8 cellular contexts compared by ENCODE assay signal in the genomic region with DNA sequence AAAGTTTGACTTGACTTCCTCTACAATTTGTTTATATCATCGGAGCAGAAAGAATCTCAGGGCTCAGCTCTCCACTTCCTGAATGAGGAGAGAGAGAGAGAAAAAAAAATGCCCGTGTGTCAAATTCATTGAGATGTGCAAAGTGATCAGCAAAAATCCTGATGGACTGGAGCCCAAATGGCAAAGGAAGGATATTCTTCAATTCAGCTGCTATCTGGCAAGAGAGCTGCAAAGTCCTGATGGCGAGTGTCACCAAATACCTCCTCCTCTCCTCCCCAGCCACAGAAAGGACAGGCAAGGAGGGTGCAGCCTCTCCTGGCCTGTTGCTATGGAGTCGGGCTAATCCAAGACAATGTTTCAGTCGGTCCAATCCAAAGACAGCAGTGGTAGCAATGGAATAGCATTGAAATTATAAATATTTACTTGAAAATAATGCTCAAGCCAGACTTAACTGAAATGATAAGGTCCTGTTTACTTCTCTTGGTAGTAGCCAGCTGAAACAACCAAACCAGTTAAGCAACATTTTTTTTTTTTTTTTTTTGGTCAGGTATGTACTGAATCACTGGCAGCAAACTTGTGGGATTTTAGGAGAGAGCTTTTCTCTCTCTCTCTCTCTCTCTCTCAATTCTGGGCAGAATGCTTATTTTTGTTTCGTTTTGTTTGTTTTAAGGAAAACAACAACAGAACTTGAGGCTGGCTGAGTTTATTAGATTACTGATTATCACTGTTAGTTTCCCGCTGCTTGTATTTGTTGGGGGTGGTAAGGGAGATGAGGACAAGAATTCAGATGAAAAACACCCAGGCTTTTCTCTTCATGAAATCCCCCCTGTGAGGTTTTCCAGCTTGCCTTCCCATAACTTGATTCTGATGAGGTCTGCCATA.
DNase-seq lines count a peak whose midpoint lies in the region; ATAC-seq, FAIRE-seq and TF ChIP-seq lines count a peak whose summit lies in the region.

No MANE protein-coding gene starts in this region.

- H2BK5ac ChIP-seq in IMR-90 (ENCODE audit: low read depth, low read length, poor library complexity, severe bottlenecking) = peak overlapping the region; percentile 84

- peak overlapping the region; percentile 98 for H2BK20ac ChIP-seq in IMR-90 (ENCODE audit: low read depth, low read length)

- no peaks in the 10 kb centered on the region for H3K36me3 Mint-ChIP-seq in CD8-positive, alpha-beta T cell

- ATAC-seq in CD8-positive, alpha-beta T cell = no peak
- peak; percentile 83 for ATAC-seq in IMR-90 (ENCODE audit: low read depth)
- ATAC-seq in GM21576 (IDR thresholded peaks at IDR 0.05; ENCODE audit: unreplicated experiment) = no peak
- ATAC-seq in HG02981 (IDR thresholded peaks at IDR 0.05; ENCODE audit: unreplicated experiment) = no peak

- H3K27ac ChIP-seq in CD8-positive, alpha-beta T cell (ENCODE audit: low read depth, low read length) = peak overlapping the region; percentile 2
- H3K27ac ChIP-seq in IMR-90 (ENCODE audit: insufficient read depth, low read length) (peak overlapping the region; percentile 87), neutrophil (peak overlapping the region; percentile 70)

- no peaks in the 10 kb centered on the region for H3K9me3 ChIP-seq in CD8-positive, alpha-beta T cell (ENCODE audit: low read length)
- no peaks in the 10 kb centered on the region for H3K9me3 ChIP-seq in IMR-90 (ENCODE audit: control insufficient read depth, insufficient read depth, low read length)
- H3K9me3 ChIP-seq in neutrophil = no peaks in the 10 kb centered on the region

- TF ChIP-seq RAD21 in IMR-90 (IDR thresholded peaks at IDR 0.05; ENCODE audit: low read length) = no peak

- peak overlapping the region; percentile 70 for H2AK5ac ChIP-seq in IMR-90 (ENCODE audit: low read depth, low read length)

- H3K18ac ChIP-seq in IMR-90 (ENCODE audit: low read depth, low read length) = peak overlapping the region; percentile 92

- TF ChIP-seq CTCF in CD8-positive, alpha-beta T cell (IDR thresholded peaks at IDR 0.05) = no peak
- TF ChIP-seq CTCF in IMR-90 (conservative IDR thresholded peaks at IDR 0.05; ENCODE audit: low read depth, low read length) (no peak), neutrophil (IDR thresholded peaks at IDR 0.05) (no peak)

- peak overlapping the region; percentile 85 for H3K14ac ChIP-seq in IMR-90 (replicated peaks; ENCODE audit: low read depth, low read length)

- H3K27me3 Mint-ChIP-seq in CD8-positive, alpha-beta T cell (ENCODE audit: low read depth) = no peaks in the 10 kb centered on the region

- peak overlapping the region; percentile 12 for H3K4me3 ChIP-seq in CD8-positive, alpha-beta T cell (ENCODE audit: low read depth, low read length)
- H3K4me3 ChIP-seq in IMR-90 (ENCODE audit: insufficient read depth, low read depth, low read length) (peak overlapping the region; percentile 8; the same call in 1 of the 2 replicates), neutrophil (ENCODE audit: low read depth in 1 of 2, low read length in 1 of 2) (peak overlapping the region in 1 of 2 experiments; percentile 12)

- H3K27ac Mint-ChIP-seq in CD8-positive, alpha-beta T cell = peak overlapping the region; percentile 94

- dilution Hi-C loops in IMR-90 (cut with HindIII; ENCODE audit: low sequenced_read_pairs, unreplicated experiment) = no loop called here

- POLR2A ChIA-PET in CD8-positive, alpha-beta T cell (lab: Charles Lee) = interaction anchor here (0.7 to 4.1 kb wide), 14 partner anchors 9 to 256 kb away, joined by 3 to 16 read pairs (median 4); no protein-coding TSS in a partner anchor
- POLR2A ChIA-PET in IMR-90 (lab: Charles Lee; ENCODE audit: unreplicated experiment) = no interaction called here

- H3K23ac ChIP-seq in IMR-90 (ENCODE audit: low read depth, low read length) = peak overlapping the region; percentile 97

- no peaks in the 10 kb centered on the region for H3K9me3 Mint-ChIP-seq in CD8-positive, alpha-beta T cell

- H3K27me3 ChIP-seq in CD8-positive, alpha-beta T cell (ENCODE audit: insufficient read depth, low read length) = no peaks in the 10 kb centered on the region
- H3K27me3 ChIP-seq in IMR-90 (ENCODE audit: control insufficient read depth, insufficient read depth, low read length) (no peaks in the 10 kb centered on the region), neutrophil (no peaks in the 10 kb centered on the region)

- no peak for DNase-seq in CD8-positive, alpha-beta T cell
- peak; percentile 77 for DNase-seq in IMR-90
- DNase-seq in fibroblast of peridontal ligament (ENCODE audit: extremely low read depth) = peak; percentile 72
- DNase-seq in activated CD4-positive, alpha-beta T cell treated with anti-CD3 and anti-CD28 coated beads, Interleukin-2, amount 50 U/mL, for 1 hour = no peak

- peak overlapping the region; percentile 84 for H2AFZ ChIP-seq in IMR-90 (replicated peaks; ENCODE audit: low read length, poor library complexity)

- H3K56ac ChIP-seq in IMR-90 (ENCODE audit: extremely low read depth, insufficient read depth, low read length) = peak overlapping the region; percentile 86

- H3K4me1 Mint-ChIP-seq in CD8-positive, alpha-beta T cell (ENCODE audit: low read depth) = peaks cover 59% of the 10 kb centered on the region

- H3K4me3 Mint-ChIP-seq in CD8-positive, alpha-beta T cell = peak overlapping the region; percentile 60

- H2BK15ac ChIP-seq in IMR-90 (ENCODE audit: low read depth, low read length) = peak overlapping the region; percentile 96; the same call in 2 of the 3 replicates

- H3K4me1 ChIP-seq in CD8-positive, alpha-beta T cell (ENCODE audit: insufficient read depth, low read length) = peaks cover 59% of the 10 kb centered on the region
- H3K4me1 ChIP-seq in IMR-90 (ENCODE audit: control insufficient read depth, insufficient read depth, low read length) (peaks cover 23% of the 10 kb centered on the region), neutrophil (ENCODE audit: control insufficient read depth in 1 of 2, insufficient read depth in 1 of 2, low read depth in 1 of 2, low read length in 1 of 2) (peaks cover 33 to 38% of the 10 kb centered on the region in 2 experiments)

- peaks cover 0 to 11% of the 10 kb centered on the region in 2 experiments; a peak in 2 of 4 replicates for H3K79me1 ChIP-seq in IMR-90 (ENCODE audit: low read depth in 1 of 2, low read length in 2 of 2)

- CTCF ChIA-PET in CD8-positive, alpha-beta T cell (lab: Charles Lee) = interaction anchor here (0.7 to 2.3 kb wide), 12 partner anchors 9 to 287 kb away, joined by 3 to 14 read pairs (median 4); no protein-coding TSS in a partner anchor
- CTCF ChIA-PET in IMR-90 (lab: Yijun Ruan, JAX) = interaction anchor here (0.6 to 1.1 kb wide), 4 partner anchors 23 to 229 kb away, joined by 3 to 7 read pairs (median 4); no protein-coding TSS in a partner anchor

- H3K36me3 ChIP-seq in CD8-positive, alpha-beta T cell (ENCODE audit: insufficient read depth, low read length) = no peaks in the 10 kb centered on the region
- no peaks in the 10 kb centered on the region for H3K36me3 ChIP-seq in IMR-90 (ENCODE audit: control insufficient read depth, insufficient read depth, low read length)
- no peaks in the 10 kb centered on the region for H3K36me3 ChIP-seq in neutrophil

- H4K20me1 ChIP-seq in IMR-90 (ENCODE audit: insufficient read depth, low read length) = no peaks in the 10 kb centered on the region

- H3K4me2 ChIP-seq in IMR-90 (ENCODE audit: low read depth, low read length) = peak overlapping the region; percentile 70

- H2AK9ac ChIP-seq in IMR-90 (replicated peaks; ENCODE audit: low read depth, low read length, poor library complexity) = peak overlapping the region; percentile 55

- intact Hi-C loops in CD8-positive, alpha-beta T cell (cut with DNase I, micrococcal nuclease) = loop anchor here (2.0 to 10.0 kb wide), 3 partner anchors 19 to 51 kb away; no protein-coding TSS in a partner anchor
- intact Hi-C loops in IMR-90 (cut with micrococcal nuclease) = loop anchor here (2.0 to 5.0 kb wide), 3 partner anchors 39 to 97 kb away; no protein-coding TSS in a partner anchor

- FAIRE-seq in TTC549 (lab: Jason Lieb, UNC) = peak; percentile 63

- peak overlapping the region; percentile 98 for H2BK120ac ChIP-seq in IMR-90 (ENCODE audit: low read depth, low read length)

- peak overlapping the region; percentile 95; the same call in 1 of the 2 replicates for H4K5ac ChIP-seq in IMR-90 (ENCODE audit: low read depth, low read length)

- no TSS peak for BruUV-seq in IMR-90 (replicated peaks; lab: Mats Ljungman, UMichigan)

- H3K9me1 ChIP-seq in IMR-90 (ENCODE audit: insufficient read depth, low read length) = peaks cover 2% of the 10 kb centered on the region

- peak overlapping the region; percentile 80 to 93; a peak in 3 of 4 replicates for H4K8ac ChIP-seq in IMR-90 (ENCODE audit: low read depth in 2 of 2, low read length in 2 of 2)

- peak overlapping the region; percentile 69 for H3K9ac ChIP-seq in IMR-90 (ENCODE audit: low read depth, low read length)

- in situ Hi-C loops in IMR-90 (cut with MboI; ENCODE audit: low sequenced_read_pairs) = no loop called here

- WGBS in IMR-90 (ENCODE audit: extremely low coverage in 2 of 2, insufficient read length in 1 of 2), 2 experiments = no CpG with 5 or more reads among the region's 7 CpGs

- peak overlapping the region; percentile 92 for H4K91ac ChIP-seq in IMR-90 (ENCODE audit: insufficient read depth, low read depth, low read length)

- H3K4ac ChIP-seq in IMR-90 (ENCODE audit: low read depth, low read length) = peak overlapping the region; percentile 94

- TF ChIP-seq POLR2A in IMR-90 (IDR thresholded peaks at IDR 0.05; ENCODE audit: low read depth, low read length) = no peak

TF ChIP-seq in IMR-90, 13 proteins besides CTCF, POLR2A, EP300 and RAD21:
- TF ChIP-seq FOS (IDR thresholded peaks at IDR 0.05; ENCODE audit: low read depth, low read length) (peak; percentile 18; the same call in 1 of the 2 replicates), NFE2L2 (IDR thresholded peaks at IDR 0.05; ENCODE audit: low read depth, low read length) (no peak), CEBPB (IDR thresholded peaks at IDR 0.05; ENCODE audit: low read depth, low read length) (peak; percentile 58; the same call in 1 of the 2 replicates), RFX5 (IDR thresholded peaks at IDR 0.05; ENCODE audit: low read depth, low read length) (no peak), MAFK (IDR thresholded peaks at IDR 0.05; ENCODE audit: low read depth, low read length) (no peak; the same call in 1 of the 2 replicates), SMC3 (IDR thresholded peaks at IDR 0.05; ENCODE audit: low read depth, low read length) (0 out of 2 replicates have a peak, but pooled peaks have one; percentile 3)

Comparison
In these comparisons a context has a peak if more than half of its experiments do, and no peak if none do; other contexts are left out.
1. DNase-seq: peak in IMR-90 (single experiment) and fibroblast of peridontal ligament (single experiment); none in CD8-positive, alpha-beta T cell (0 of 7) and activated CD4-positive, alpha-beta T cell treated with anti-CD3 and anti-CD28 coated beads, Interleukin-2, amount 50 U/mL, for 1 hour (single experiment).
2. H3K27ac ChIP-seq: peak in every context shown above with its lines; median percentile 87 in IMR-90; 70 in neutrophil; 2 in CD8-positive, alpha-beta T cell.